ENCODE assay signal across 8 cellular contexts in genomic region chr13:45341799-45342584, GRCh38. TPM values are rescaled to one million over a fixed set of nuclear protein-coding genes. Genes with fewer than 3 reads are reported as not detected.
A peak's percentile ranks its signal among the peaks of the same experiment; 100 is the strongest.
DNase-seq lines count a peak whose midpoint lies in the region; ATAC-seq and TF ChIP-seq lines count a peak whose summit lies in the region.

No MANE protein-coding gene starts in this region.

- H3K9me3 ChIP-seq in iPS-20b (ENCODE audit: insufficient read depth, low read depth, low read length) (no peaks in the 10 kb centered on the region), spleen (no peaks in the 10 kb centered on the region)

- H3K9ac ChIP-seq in iPS-20b (ENCODE audit: low read depth, low read length): peak overlapping the region; percentile 93

- in situ Hi-C loops in astrocyte of the spinal cord (cut with HindIII; ENCODE audit: low sequenced_read_pairs): no loop called here

- ATAC-seq in GM18907 (IDR thresholded peaks at IDR 0.05; ENCODE audit: unreplicated experiment): no peak

- DNase-seq in DMS79 treated with DMSO at 0.1 percent for 48 hours (lab: John Stamatoyannopoulos, UW) (peak; percentile 17), MV-4-11 (lab: John Stamatoyannopoulos, UW) (peak; percentile 59), astrocyte of the spinal cord (ENCODE audit: low read depth, low spot score) (peak; percentile 60), spleen (no peak), GM19240 (ENCODE audit: insufficient read length, low spot score) (no peak), NCI-H774 (lab: John Stamatoyannopoulos, UW) (no peak)

- H3K4me3 ChIP-seq in astrocyte of the spinal cord (ENCODE audit: low read depth, low read length) (peak overlapping the region; percentile 97), iPS-20b (ENCODE audit: low read length) (peak overlapping the region; percentile 94), spleen (peak overlapping the region; percentile 57 to 94 (median 79))

- peaks cover 45% of the 10 kb centered on the region for H3K36me3 ChIP-seq in iPS-20b (ENCODE audit: insufficient read depth, low read depth, low read length)
- peaks cover 0 to 62% (median 50%) of the 10 kb centered on the region in 6 donors for H3K36me3 ChIP-seq in spleen

- H3K27me3 ChIP-seq in iPS-20b (ENCODE audit: insufficient read depth, low read length) (no peaks in the 10 kb centered on the region), spleen (replicated peaks in 1 of 7) (no peaks in the 10 kb centered on the region)

- no peak for TF ChIP-seq POLR2A in spleen (IDR thresholded peaks at IDR 0.05)

- intact Hi-C loops in spleen (cut with DNase I; ENCODE audit: low total_unique reads): no loop called here

- TF ChIP-seq CTCF in astrocyte of the spinal cord (IDR thresholded peaks at IDR 0.05; ENCODE audit: low read depth, low read length) (no peak), spleen (IDR thresholded peaks at IDR 0.05 in 8 of 11, conservative IDR thresholded peaks at IDR 0.05 in 3 of 11) (no peak)

- H3K4me1 ChIP-seq in iPS-20b (ENCODE audit: insufficient read depth, low read length) (peaks cover 9% of the 10 kb centered on the region; the same call in 1 of the 2 replicates), spleen (peaks cover 32 to 57% (median 47%) of the 10 kb centered on the region in 6 donors)

- peak overlapping the region; percentile 52 for H3K27ac ChIP-seq in iPS-20b (ENCODE audit: low read length)
- H3K27ac ChIP-seq in spleen: peak overlapping the region; percentile 81 to 100 (median 100)

- 26 to 34% (median 29%) methylated on average over 18 of the region's 18 CpGs for WGBS in spleen, 5 donors

RNA-seq across cellular contexts. Expression of gene TPT1, which starts 1.0 kb away (rescaled TPM):
- total RNA-seq in spleen: 1,000 to 10,000 TPM; 2,558 to 4,574 (median 2,990) TPM
- over 10,000 TPM in 2 of 3 donors, 1,000 to 10,000 TPM in 1; 9,869 to 10,629 (median 10,206) TPM for polyA plus RNA-seq in spleen

Comparison
In these comparisons a context has a peak if more than half of its experiments do, and no peak if none do; other contexts are left out.
1. DNase-seq: peak in DMS79 treated with DMSO at 0.1 percent for 48 hours (single experiment), MV-4-11 (single experiment) and astrocyte of the spinal cord (single experiment); none in spleen (single experiment), GM19240 (single experiment) and NCI-H774 (single experiment).
2. Peak in every context shown above with its lines, with median percentiles within 50 percentile points of each other: H3K4me3 ChIP-seq.